2 cellular contexts compared by ENCODE assay signal in the genomic region with DNA sequence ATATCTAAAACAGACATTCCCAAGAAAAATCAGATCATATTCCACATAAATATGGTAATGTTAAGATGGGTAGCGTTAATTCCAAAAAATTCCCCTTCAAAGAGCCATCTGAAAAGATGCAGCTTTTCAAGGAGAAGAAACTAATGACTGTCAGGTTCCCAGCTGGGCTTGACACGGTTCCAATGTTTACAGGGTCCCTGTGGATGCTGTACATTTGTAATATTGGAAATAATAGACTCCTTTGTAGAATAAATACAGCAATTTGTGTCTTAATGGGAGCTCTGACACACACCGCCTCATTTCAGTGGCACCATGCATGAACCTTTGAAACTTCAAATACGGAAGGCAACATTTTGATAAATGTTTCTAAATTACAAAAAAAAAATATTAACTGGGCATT.
TF ChIP-seq lines count a peak whose summit lies in the region.

No MANE protein-coding gene starts in this region.

TF ChIP-seq in GM23338, 12 proteins besides CTCF, POLR2A, EP300 and RAD21 (continued from another document):
- TF ChIP-seq, protein P1, sequence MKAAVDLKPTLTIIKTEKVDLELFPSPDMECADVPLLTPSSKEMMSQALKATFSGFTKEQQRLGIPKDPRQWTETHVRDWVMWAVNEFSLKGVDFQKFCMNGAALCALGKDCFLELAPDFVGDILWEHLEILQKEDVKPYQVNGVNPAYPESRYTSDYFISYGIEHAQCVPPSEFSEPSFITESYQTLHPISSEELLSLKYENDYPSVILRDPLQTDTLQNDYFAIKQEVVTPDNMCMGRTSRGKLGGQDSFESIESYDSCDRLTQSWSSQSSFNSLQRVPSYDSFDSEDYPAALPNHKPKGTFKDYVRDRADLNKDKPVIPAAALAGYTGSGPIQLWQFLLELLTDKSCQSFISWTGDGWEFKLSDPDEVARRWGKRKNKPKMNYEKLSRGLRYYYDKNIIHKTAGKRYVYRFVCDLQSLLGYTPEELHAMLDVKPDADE (IDR thresholded peaks at IDR 0.05), result no peak
- TF ChIP-seq POLR2AphosphoS5 (IDR thresholded peaks at IDR 0.05; ENCODE audit: low read depth), result no peak
- no peak for TF ChIP-seq EZH2phosphoT487 (IDR thresholded peaks at IDR 0.05; ENCODE audit: unreplicated experiment)
- TF ChIP-seq ZNF331 (CRISPR knock-in tag; IDR thresholded peaks at IDR 0.05; ENCODE audit: low read depth), result no peak
- TF ChIP-seq EZH2 (IDR thresholded peaks at IDR 0.05; ENCODE audit: low read depth, unreplicated experiment), result no peak
- TF ChIP-seq, protein P2, sequence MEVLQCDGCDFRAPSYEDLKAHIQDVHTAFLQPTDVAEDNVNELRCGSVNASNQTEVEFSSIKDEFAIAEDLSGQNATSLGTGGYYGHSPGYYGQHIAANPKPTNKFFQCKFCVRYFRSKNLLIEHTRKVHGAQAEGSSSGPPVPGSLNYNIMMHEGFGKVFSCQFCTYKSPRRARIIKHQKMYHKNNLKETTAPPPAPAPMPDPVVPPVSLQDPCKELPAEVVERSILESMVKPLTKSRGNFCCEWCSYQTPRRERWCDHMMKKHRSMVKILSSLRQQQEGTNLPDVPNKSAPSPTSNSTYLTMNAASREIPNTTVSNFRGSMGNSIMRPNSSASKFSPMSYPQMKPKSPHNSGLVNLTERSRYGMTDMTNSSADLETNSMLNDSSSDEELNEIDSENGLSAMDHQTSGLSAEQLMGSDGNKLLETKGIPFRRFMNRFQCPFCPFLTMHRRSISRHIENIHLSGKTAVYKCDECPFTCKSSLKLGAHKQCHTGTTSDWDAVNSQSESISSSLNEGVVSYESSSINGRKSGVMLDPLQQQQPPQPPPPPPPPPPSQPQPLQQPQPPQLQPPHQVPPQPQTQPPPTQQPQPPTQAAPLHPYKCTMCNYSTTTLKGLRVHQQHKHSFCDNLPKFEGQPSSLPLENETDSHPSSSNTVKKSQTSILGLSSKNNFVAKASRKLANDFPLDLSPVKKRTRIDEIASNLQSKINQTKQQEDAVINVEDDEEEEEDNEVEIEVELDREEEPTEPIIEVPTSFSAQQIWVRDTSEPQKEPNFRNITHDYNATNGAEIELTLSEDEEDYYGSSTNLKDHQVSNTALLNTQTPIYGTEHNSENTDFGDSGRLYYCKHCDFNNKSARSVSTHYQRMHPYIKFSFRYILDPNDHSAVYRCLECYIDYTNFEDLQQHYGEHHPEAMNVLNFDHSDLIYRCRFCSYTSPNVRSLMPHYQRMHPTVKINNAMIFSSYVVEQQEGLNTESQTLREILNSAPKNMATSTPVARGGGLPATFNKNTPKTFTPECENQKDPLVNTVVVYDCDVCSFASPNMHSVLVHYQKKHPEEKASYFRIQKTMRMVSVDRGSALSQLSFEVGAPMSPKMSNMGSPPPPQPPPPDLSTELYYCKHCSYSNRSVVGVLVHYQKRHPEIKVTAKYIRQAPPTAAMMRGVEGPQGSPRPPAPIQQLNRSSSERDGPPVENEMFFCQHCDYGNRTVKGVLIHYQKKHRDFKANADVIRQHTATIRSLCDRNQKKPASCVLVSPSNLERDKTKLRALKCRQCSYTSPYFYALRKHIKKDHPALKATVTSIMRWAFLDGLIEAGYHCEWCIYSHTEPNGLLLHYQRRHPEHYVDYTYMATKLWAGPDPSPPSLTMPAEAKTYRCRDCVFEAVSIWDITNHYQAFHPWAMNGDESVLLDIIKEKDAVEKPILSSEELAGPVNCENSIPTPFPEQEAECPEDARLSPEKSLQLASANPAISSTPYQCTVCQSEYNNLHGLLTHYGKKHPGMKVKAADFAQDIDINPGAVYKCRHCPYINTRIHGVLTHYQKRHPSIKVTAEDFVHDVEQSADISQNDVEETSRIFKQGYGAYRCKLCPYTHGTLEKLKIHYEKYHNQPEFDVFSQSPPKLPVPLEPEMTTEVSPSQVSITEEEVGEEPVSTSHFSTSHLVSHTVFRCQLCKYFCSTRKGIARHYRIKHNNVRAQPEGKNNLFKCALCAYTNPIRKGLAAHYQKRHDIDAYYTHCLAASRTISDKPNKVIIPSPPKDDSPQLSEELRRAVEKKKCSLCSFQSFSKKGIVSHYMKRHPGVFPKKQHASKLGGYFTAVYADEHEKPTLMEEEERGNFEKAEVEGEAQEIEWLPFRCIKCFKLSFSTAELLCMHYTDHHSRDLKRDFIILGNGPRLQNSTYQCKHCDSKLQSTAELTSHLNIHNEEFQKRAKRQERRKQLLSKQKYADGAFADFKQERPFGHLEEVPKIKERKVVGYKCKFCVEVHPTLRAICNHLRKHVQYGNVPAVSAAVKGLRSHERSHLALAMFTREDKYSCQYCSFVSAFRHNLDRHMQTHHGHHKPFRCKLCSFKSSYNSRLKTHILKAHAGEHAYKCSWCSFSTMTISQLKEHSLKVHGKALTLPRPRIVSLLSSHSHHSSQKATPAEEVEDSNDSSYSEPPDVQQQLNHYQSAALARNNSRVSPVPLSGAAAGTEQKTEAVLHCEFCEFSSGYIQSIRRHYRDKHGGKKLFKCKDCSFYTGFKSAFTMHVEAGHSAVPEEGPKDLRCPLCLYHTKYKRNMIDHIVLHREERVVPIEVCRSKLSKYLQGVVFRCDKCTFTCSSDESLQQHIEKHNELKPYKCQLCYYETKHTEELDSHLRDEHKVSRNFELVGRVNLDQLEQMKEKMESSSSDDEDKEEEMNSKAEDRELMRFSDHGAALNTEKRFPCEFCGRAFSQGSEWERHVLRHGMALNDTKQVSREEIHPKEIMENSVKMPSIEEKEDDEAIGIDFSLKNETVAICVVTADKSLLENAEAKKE (CRISPR knock-in tag; IDR thresholded peaks at IDR 0.05), result no peak
- TF ChIP-seq STAT1 (IDR thresholded peaks at IDR 0.05; ENCODE audit: unreplicated experiment), result no peak
- TF ChIP-seq CREB1 (CRISPR knock-in tag; IDR thresholded peaks at IDR 0.05; ENCODE audit: low read depth), result no peak
- TF ChIP-seq, protein P3, sequence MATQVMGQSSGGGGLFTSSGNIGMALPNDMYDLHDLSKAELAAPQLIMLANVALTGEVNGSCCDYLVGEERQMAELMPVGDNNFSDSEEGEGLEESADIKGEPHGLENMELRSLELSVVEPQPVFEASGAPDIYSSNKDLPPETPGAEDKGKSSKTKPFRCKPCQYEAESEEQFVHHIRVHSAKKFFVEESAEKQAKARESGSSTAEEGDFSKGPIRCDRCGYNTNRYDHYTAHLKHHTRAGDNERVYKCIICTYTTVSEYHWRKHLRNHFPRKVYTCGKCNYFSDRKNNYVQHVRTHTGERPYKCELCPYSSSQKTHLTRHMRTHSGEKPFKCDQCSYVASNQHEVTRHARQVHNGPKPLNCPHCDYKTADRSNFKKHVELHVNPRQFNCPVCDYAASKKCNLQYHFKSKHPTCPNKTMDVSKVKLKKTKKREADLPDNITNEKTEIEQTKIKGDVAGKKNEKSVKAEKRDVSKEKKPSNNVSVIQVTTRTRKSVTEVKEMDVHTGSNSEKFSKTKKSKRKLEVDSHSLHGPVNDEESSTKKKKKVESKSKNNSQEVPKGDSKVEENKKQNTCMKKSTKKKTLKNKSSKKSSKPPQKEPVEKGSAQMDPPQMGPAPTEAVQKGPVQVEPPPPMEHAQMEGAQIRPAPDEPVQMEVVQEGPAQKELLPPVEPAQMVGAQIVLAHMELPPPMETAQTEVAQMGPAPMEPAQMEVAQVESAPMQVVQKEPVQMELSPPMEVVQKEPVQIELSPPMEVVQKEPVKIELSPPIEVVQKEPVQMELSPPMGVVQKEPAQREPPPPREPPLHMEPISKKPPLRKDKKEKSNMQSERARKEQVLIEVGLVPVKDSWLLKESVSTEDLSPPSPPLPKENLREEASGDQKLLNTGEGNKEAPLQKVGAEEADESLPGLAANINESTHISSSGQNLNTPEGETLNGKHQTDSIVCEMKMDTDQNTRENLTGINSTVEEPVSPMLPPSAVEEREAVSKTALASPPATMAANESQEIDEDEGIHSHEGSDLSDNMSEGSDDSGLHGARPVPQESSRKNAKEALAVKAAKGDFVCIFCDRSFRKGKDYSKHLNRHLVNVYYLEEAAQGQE (IDR thresholded peaks at IDR 0.05; ENCODE audit: unreplicated experiment), result no peak
TF ChIP-seq in GM23338: peak in this region for 0.

TF ChIP-seq in neural cell, 6 proteins besides CTCF, POLR2A, EP300 and RAD21 (continued from another document):
- TF ChIP-seq, protein P3 (IDR thresholded peaks at IDR 0.05; ENCODE audit: borderline replicate concordance), result no peak
- peak; percentile 70 for TF ChIP-seq POLR2AphosphoS5 (IDR thresholded peaks at IDR 0.05)
